In the genomic region with DNA sequence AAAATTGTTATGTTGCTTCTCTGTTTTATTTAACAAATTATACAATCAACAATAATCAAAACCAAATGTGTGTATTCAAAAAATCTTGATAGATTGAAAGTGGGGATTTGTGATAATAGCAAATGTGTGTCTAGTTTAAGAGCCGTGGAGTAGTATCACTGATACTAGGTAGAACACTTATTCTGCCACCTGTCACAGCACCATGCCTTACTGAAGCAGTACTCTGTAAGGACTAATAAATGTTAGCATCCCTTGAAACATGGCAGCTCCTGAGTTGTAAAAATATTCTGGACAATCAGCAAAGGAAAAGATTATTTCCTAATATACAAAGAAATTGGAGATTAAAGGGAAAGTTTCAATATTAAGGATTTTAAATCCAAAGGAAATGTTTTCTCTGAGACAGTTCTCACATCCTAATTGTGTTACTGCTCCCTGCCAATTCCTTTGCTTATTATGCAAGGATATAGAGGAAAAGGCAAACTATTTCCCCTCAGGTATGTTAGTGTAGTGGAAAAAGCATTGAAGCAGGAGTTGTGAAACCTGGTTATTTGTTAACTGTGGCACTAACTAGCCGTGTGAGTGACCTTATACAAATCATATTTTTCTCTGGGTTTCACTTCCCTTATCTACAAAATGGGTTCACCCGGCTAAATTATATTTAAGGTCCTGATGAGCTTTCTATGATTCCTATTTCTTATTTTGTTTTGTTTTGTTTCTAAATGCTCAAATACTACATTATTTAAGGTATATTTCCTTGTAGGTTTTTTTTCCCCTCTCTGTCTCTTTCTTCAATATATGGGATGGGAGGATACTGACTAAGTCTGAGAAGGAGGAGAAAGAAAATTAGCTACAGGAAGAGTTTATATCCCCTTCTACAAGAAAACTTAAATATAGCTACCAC, we compare ENCODE assay signal across 9 cellular contexts.
DNase-seq lines count a peak whose midpoint lies in the region; ATAC-seq and TF ChIP-seq lines count a peak whose summit lies in the region.
"Had no signal": no experiment of that assay in that cellular context is flagged by ENCODE, and none has a peak within 500 bp of the region (broad histone marks: within the 10 kb centered on the region; RNA-seq: fewer than 3 reads in every experiment).

No MANE protein-coding gene starts in this region.

- no peaks in the 10 kb centered on the region for H4K20me1 ChIP-seq in Karpas-422 (ENCODE audit: insufficient read depth, low read depth, low read length)

- WGBS in suprapubic skin: 49% methylated on average over 3 of the region's 3 CpGs

- TF ChIP-seq EP300 in suprapubic skin (IDR thresholded peaks at IDR 0.05): no peak

- no peaks in the 10 kb centered on the region for H3K9me2 ChIP-seq in Karpas-422 (replicated peaks; ENCODE audit: insufficient read depth, low read length)

- TF ChIP-seq POLR2A in suprapubic skin (IDR thresholded peaks at IDR 0.05): no peak

- H3K27ac ChIP-seq in Karpas-422 (ENCODE audit: low read length): peak overlapping the region; percentile 58
- H3K27ac ChIP-seq in suprapubic skin: peak overlapping the region; percentile 57

- H3K9me3 ChIP-seq in Karpas-422 (ENCODE audit: low read length): no peaks in the 10 kb centered on the region
- H3K9me3 ChIP-seq in suprapubic skin: no peaks in the 10 kb centered on the region

- H3K4me1 ChIP-seq in Karpas-422 (ENCODE audit: low read length): peaks cover 46% of the 10 kb centered on the region
- H3K4me1 ChIP-seq in suprapubic skin: peaks cover 10% of the 10 kb centered on the region

- H3K36me3 ChIP-seq in Karpas-422 (ENCODE audit: insufficient read depth, low read length) (no peaks in the 10 kb centered on the region), suprapubic skin (no peaks in the 10 kb centered on the region)

- H3K79me2 ChIP-seq in Karpas-422 (ENCODE audit: low read length): peaks cover 36% of the 10 kb centered on the region

- DNase-seq in COLO829 (ENCODE audit: low spot score) (peak; percentile 6), Karpas-422 (peak; percentile 75), fibroblast of the aortic adventitia (ENCODE audit: low read depth) (no peak), suprapubic skin (ENCODE audit: low spot score in 2 of 2) (no peak), COLO668 (lab: John Stamatoyannopoulos, UW; ENCODE audit: unreplicated experiment) (no peak)
- DNase-seq in activated CD4-positive, alpha-beta T cell treated with anti-CD3 and anti-CD28 coated beads for 1 hour: no peak
- DNase-seq in activated CD8-positive, alpha-beta memory T cell treated with anti-CD3 and anti-CD28 coated beads, Interleukin-2, amount 50 U/mL, for 48 hours: no peak
- DNase-seq: activated naive CD8-positive, alpha-beta T cell treated with anti-CD3 and anti-CD28 coated beads, Interleukin-2, amount 10 ng/mL, durations not matched to agents 7 days and 5 days had no signal

- H2AFZ ChIP-seq in Karpas-422 (ENCODE audit: low read length): no peak overlapping the region

- TF ChIP-seq CTCF in fibroblast of the aortic adventitia (IDR thresholded peaks at IDR 0.05; ENCODE audit: insufficient read depth, low read length): no peak
- TF ChIP-seq CTCF in suprapubic skin (IDR thresholded peaks at IDR 0.05): no peak

- H3K27me3 ChIP-seq in Karpas-422 (ENCODE audit: low read length) (no peaks in the 10 kb centered on the region), suprapubic skin (no peaks in the 10 kb centered on the region)

- peak overlapping the region; percentile 31; the same call in 1 of the 2 replicates for H3K9ac ChIP-seq in Karpas-422 (ENCODE audit: low read length)

- peak; percentile 79 for ATAC-seq in GM21529 (IDR thresholded peaks at IDR 0.05; ENCODE audit: unreplicated experiment)

- H3K4me2 ChIP-seq in Karpas-422 (ENCODE audit: low read depth, low read length, poor library complexity, severe bottlenecking): peak overlapping the region; percentile 51

- H3K4me3 ChIP-seq in Karpas-422 (ENCODE audit: low read length): peak overlapping the region; percentile 19
- peak overlapping the region; percentile 67 for H3K4me3 ChIP-seq in fibroblast of the aortic adventitia (ENCODE audit: low read depth, low read length)
- no peak overlapping the region for H3K4me3 ChIP-seq in suprapubic skin

Comparison
In these comparisons a context has a peak if more than half of its experiments do, and no peak if none do; other contexts are left out.
1. DNase-seq: peak in COLO829 (single experiment) and Karpas-422 (single experiment); none in fibroblast of the aortic adventitia (single experiment), suprapubic skin (0 of 2), activated CD4-positive, alpha-beta T cell treated with anti-CD3 and anti-CD28 coated beads for 1 hour (single experiment), activated CD8-positive, alpha-beta memory T cell treated with anti-CD3 and anti-CD28 coated beads, Interleukin-2, amount 50 U/mL, for 48 hours (single experiment) and COLO668 (single experiment).